Comparison of ENCODE assay signal across 8 cellular contexts in the genomic region with DNA sequence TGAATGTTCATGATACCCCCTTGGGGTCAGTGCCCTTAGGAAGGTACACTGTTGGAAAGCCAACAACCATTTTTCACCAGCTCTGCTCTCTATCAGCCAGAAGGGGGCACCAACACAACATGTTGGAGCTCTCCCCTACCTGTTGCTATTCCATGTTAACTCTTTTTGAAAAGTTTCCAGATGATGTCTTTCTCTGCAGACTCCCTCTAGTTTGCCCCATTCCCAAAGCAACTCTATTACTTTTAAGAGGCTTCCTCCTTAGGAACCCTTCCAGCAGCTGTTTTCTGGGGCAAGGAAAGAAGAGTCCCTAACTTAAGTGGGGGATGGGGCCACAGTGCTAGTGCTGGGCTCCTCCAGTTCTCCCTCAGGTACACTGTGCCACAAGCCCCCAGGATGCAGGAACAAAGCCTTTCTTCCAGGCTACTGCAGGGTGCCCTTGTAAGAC. TPM values are rescaled to one million over a fixed set of nuclear protein-coding genes. Genes with fewer than 3 reads are reported as not detected.
DNase-seq lines count a peak whose midpoint lies in the region; ATAC-seq and TF ChIP-seq lines count a peak whose summit lies in the region.

No MANE protein-coding gene starts in this region.

- no peak overlapping the region for H3K4me3 Mint-ChIP-seq in activated naive CD8-positive, alpha-beta T cell treated with anti-CD3 and anti-CD28 coated beads, Interleukin-2, amount 10 ng/mL, durations not matched to agents 7 days and 5 days

- no peaks in the 10 kb centered on the region for H3K9me3 Mint-ChIP-seq in activated naive CD8-positive, alpha-beta T cell treated with anti-CD3 and anti-CD28 coated beads, Interleukin-2, amount 10 ng/mL, durations not matched to agents 7 days and 5 days

- POLR2A ChIA-PET in activated naive CD8-positive, alpha-beta T cell treated with anti-CD3 and anti-CD28 coated beads, Interleukin-2, amount 10 ng/mL, durations not matched to agents 7 days and 5 days (lab: Charles Lee), result interaction anchor here (0.7 to 1.0 kb wide), 3 partner anchors 73 to 98 kb away, joined by 3 to 4 read pairs (median 4); partner anchors contain the start of genes IFT25 and LRRC42

- no peaks in the 10 kb centered on the region for H3K27me3 ChIP-seq in RWPE2 (ENCODE audit: insufficient read depth, poor library complexity, severe bottlenecking)
- H3K27me3 ChIP-seq in right atrium auricular region, result no peaks in the 10 kb centered on the region

- H3K27ac ChIP-seq in RWPE2 (ENCODE audit: poor library complexity, severe bottlenecking) (no peak overlapping the region), right atrium auricular region (no peak overlapping the region)

- H3K4me1 ChIP-seq in RWPE2 (ENCODE audit: insufficient read depth, poor library complexity, severe bottlenecking), result no peaks in the 10 kb centered on the region
- no peaks in the 10 kb centered on the region for H3K4me1 ChIP-seq in right atrium auricular region

- H3K4me3 ChIP-seq in RWPE2 (ENCODE audit: severe bottlenecking) (no peak overlapping the region), right atrium auricular region (no peak overlapping the region), skeletal muscle cell (ENCODE audit: low read depth, low read length) (no peak overlapping the region)

- H3K27ac Mint-ChIP-seq in activated naive CD8-positive, alpha-beta T cell treated with anti-CD3 and anti-CD28 coated beads, Interleukin-2, amount 10 ng/mL, durations not matched to agents 7 days and 5 days, result no peak overlapping the region

- no peaks in the 10 kb centered on the region for H3K36me3 Mint-ChIP-seq in activated naive CD8-positive, alpha-beta T cell treated with anti-CD3 and anti-CD28 coated beads, Interleukin-2, amount 10 ng/mL, durations not matched to agents 7 days and 5 days

- peaks cover 3% of the 10 kb centered on the region for H3K4me1 Mint-ChIP-seq in activated naive CD8-positive, alpha-beta T cell treated with anti-CD3 and anti-CD28 coated beads, Interleukin-2, amount 10 ng/mL, durations not matched to agents 7 days and 5 days

- DNase-seq in NCI-H524 (lab: John Stamatoyannopoulos, UW) (peak; percentile 6 to 56), NCI-H524 treated with DMSO at 0.1 percent for 48 hours (lab: John Stamatoyannopoulos, UW) (no peak), LHCN-M2 (ENCODE audit: low read depth) (peak; percentile 47), RWPE2 (ENCODE audit: low spot score) (no peak), right atrium auricular region (ENCODE audit: low spot score) (no peak), skeletal muscle cell (ENCODE audit: low read depth) (peak; percentile 9)
- DNase-seq in activated naive CD8-positive, alpha-beta T cell treated with anti-CD3 and anti-CD28 coated beads, Interleukin-2, amount 10 ng/mL, durations not matched to agents 7 days and 5 days, result no peak

- no peaks in the 10 kb centered on the region for H3K27me3 Mint-ChIP-seq in activated naive CD8-positive, alpha-beta T cell treated with anti-CD3 and anti-CD28 coated beads, Interleukin-2, amount 10 ng/mL, durations not matched to agents 7 days and 5 days

- TF ChIP-seq CTCF in RWPE2 (IDR thresholded peaks at IDR 0.05; ENCODE audit: poor library complexity, severe bottlenecking), result peak; percentile 85
- TF ChIP-seq CTCF in right atrium auricular region (IDR thresholded peaks at IDR 0.05), result peak; percentile 32 to 76

- peaks cover 22% of the 10 kb centered on the region for H3K36me3 ChIP-seq in RWPE2 (ENCODE audit: low read depth)
- peaks cover 34% of the 10 kb centered on the region for H3K36me3 ChIP-seq in right atrium auricular region

- ATAC-seq in RWPE2 (ENCODE audit: low read depth), result peak; percentile 71
- ATAC-seq in activated naive CD8-positive, alpha-beta T cell treated with anti-CD3 and anti-CD28 coated beads, Interleukin-2, amount 10 ng/mL, durations not matched to agents 7 days and 5 days (ENCODE audit: low read depth), result peak; percentile 82
- ATAC-seq in GM21360 (IDR thresholded peaks at IDR 0.05; ENCODE audit: unreplicated experiment), result no peak

- H3K9me3 ChIP-seq in RWPE2 (ENCODE audit: severe bottlenecking), result no peaks in the 10 kb centered on the region
- H3K9me3 ChIP-seq in right atrium auricular region, result no peaks in the 10 kb centered on the region

RNA-seq across cellular contexts. Expression of gene NDC1, which starts 22.9 kb away (rescaled TPM):
- 39.3 and 42.0 TPM in 2 replicates for total RNA-seq in LHCN-M2 (2014; rRNA removed)
- 6.0 TPM for polyA plus RNA-seq in LHCN-M2 (2012)
- total RNA-seq in activated naive CD8-positive, alpha-beta T cell treated with anti-CD3 and anti-CD28 coated beads, Interleukin-2, amount 10 ng/mL, durations not matched to agents 7 days and 5 days, result 10 to 100 TPM; 19.0 to 19.5 TPM
- 1 to 10 TPM; 6.4 TPM for total RNA-seq in right atrium auricular region

RNA-seq across cellular contexts. Expression of gene YIPF1, which starts 28.6 kb away (rescaled TPM):
- 20.8 and 28.0 TPM in 2 replicates for total RNA-seq in LHCN-M2 (2014; rRNA removed)
- polyA plus RNA-seq in LHCN-M2 (2012), result 31.7 TPM
- 10 to 100 TPM; 16.9 to 19.5 TPM for total RNA-seq in activated naive CD8-positive, alpha-beta T cell treated with anti-CD3 and anti-CD28 coated beads, Interleukin-2, amount 10 ng/mL, durations not matched to agents 7 days and 5 days
- total RNA-seq in right atrium auricular region, result 10 to 100 TPM; 14.1 to 17.5 TPM

RNA-seq across cellular contexts. Expression of gene DIO1, which starts 33.0 kb away (rescaled TPM):
- total RNA-seq in LHCN-M2 (2014; rRNA removed) (not detected in 2 replicates), right atrium auricular region (not detected)
- polyA plus RNA-seq in LHCN-M2 (2012), result 0.05 TPM
- total RNA-seq in activated naive CD8-positive, alpha-beta T cell treated with anti-CD3 and anti-CD28 coated beads, Interleukin-2, amount 10 ng/mL, durations not matched to agents 7 days and 5 days, result not detected

Comparison
In these comparisons a context has a peak if more than half of its experiments do, and no peak if none do; other contexts are left out.
1. DNase-seq: peak in NCI-H524 (2 of 2), LHCN-M2 (single experiment) and skeletal muscle cell (single experiment); none in NCI-H524 treated with DMSO at 0.1 percent for 48 hours (single experiment), RWPE2 (single experiment), activated naive CD8-positive, alpha-beta T cell treated with anti-CD3 and anti-CD28 coated beads, Interleukin-2, amount 10 ng/mL, durations not matched to agents 7 days and 5 days (single experiment) and right atrium auricular region (single experiment).